In genomic region chr6:39934060-39934757, GRCh38 we compare ENCODE assay signal across 8 cellular contexts. TPM values are rescaled to one million over a fixed set of nuclear protein-coding genes. Genes with fewer than 3 reads are reported as not detected.
DNase-seq lines count a peak whose midpoint lies in the region; ATAC-seq lines count a peak whose summit lies in the region.

Gene MOCS1 (minus strand): TSS chr6:39934462. CDS start chr6:39934417, 45 bp downstream.

- DNase-seq in DMS53 treated with DMSO at 0.1 percent for 48 hours (lab: John Stamatoyannopoulos, UW; ENCODE audit: unreplicated experiment) = peak; percentile 43
- peak; percentile 14 for DNase-seq in NCI-H2029 treated with DMSO at 0.1 percent for 48 hours (lab: John Stamatoyannopoulos, UW)
- peak; percentile 9 for DNase-seq in activated T-cell treated with anti-CD3 and anti-CD28 coated beads for 4 hours
- DNase-seq in mesenteric fat pad (ENCODE audit: low spot score) = peak; percentile 95
- peak; percentile 3 for DNase-seq in stimulated activated CD8-positive, alpha-beta memory T cell treated with anti-CD3 and anti-CD28 coated beads, Interleukin-12 subunit alpha, Interleukin-12 subunit beta, amount 100 ng/mL, for 1 hour (ENCODE audit: low read depth)

- no peaks in the 10 kb centered on the region for H3K36me3 ChIP-seq in esophagus (ENCODE audit: control insufficient read depth in 2 of 2, insufficient read depth in 2 of 2, low read length in 1 of 2)

- peak within 1 kb of the TSS; percentile 69 to 76 for H3K4me3 ChIP-seq in esophagus (ENCODE audit: low read depth in 1 of 2, low read length in 2 of 2)

- H3K9me3 ChIP-seq in esophagus (ENCODE audit: control insufficient read depth in 2 of 2, insufficient read depth in 1 of 2, low read depth in 1 of 2, low read length in 1 of 2) = no peaks in the 10 kb centered on the region

- H3K27me3 ChIP-seq in esophagus (ENCODE audit: control insufficient read depth in 1 of 2, insufficient read depth in 2 of 2, low read length in 2 of 2) = no peaks in the 10 kb centered on the region

- H3K4me1 ChIP-seq in esophagus (ENCODE audit: control insufficient read depth in 2 of 2, insufficient read depth in 2 of 2, low read length in 1 of 2) = peaks cover 0 to 4% of the 10 kb centered on the region in 2 donors

- ATAC-seq in HG02870 (IDR thresholded peaks at IDR 0.05; ENCODE audit: unreplicated experiment) (no peak), HG02588 (IDR thresholded peaks at IDR 0.05; ENCODE audit: unreplicated experiment) (no peak)

- peak within 1 kb of the TSS; percentile 39 to 85 for H3K27ac ChIP-seq in esophagus (ENCODE audit: low read depth in 2 of 2, low read length in 1 of 2)

- 3 to 5% methylated on average over 45 to 50 of the region's 50 CpGs for WGBS in esophagus, 2 donors

RNA-seq across cellular contexts. Expression of gene MOCS1, which starts in this region (rescaled TPM):
- polyA plus RNA-seq in esophagus = 1 to 10 TPM; 3.8 to 5.9 TPM
- 70.0 TPM for total RNA-seq in mesenteric fat pad

Comparison
In these comparisons a context has a peak if more than half of its experiments do, and no peak if none do; other contexts are left out.
1. DNase-seq: peak in every context shown above with its lines; median percentile 95 in mesenteric fat pad; 43 in DMS53 treated with DMSO at 0.1 percent for 48 hours; 14 in NCI-H2029 treated with DMSO at 0.1 percent for 48 hours; 9 in activated T-cell treated with anti-CD3 and anti-CD28 coated beads for 4 hours; 3 in stimulated activated CD8-positive, alpha-beta memory T cell treated with anti-CD3 and anti-CD28 coated beads, Interleukin-12 subunit alpha, Interleukin-12 subunit beta, amount 100 ng/mL, for 1 hour.